ENCODE assay signal across 2 cellular contexts in the genomic region with DNA sequence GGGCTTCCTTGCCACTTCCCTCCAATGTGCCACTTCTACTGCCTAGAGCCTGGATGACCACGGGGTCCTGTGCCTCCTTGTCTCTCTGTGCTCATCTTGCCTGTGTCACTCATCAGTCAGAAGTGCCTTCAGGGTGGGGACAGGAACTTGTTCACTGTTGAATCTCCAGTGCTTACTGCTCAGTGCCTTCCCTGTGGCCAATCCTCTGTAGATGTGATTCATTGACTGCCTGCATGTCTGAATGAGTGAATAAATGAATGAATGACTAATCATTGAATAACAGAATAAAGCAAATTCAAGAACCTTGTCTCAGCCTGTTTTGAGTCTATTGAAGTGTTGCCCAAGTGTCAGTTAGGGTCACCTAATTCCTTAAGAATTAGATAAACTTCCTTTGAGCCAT.
A peak's percentile ranks its signal among the peaks of the same experiment; 100 is the strongest.
TF ChIP-seq lines count a peak whose summit lies in the region.

No MANE protein-coding gene starts in this region.

TF ChIP-seq in IMR-90, 13 proteins besides CTCF, POLR2A, EP300 and RAD21:
- TF ChIP-seq MAFK (IDR thresholded peaks at IDR 0.05; ENCODE audit: low read depth, low read length) (no peak), FOS (IDR thresholded peaks at IDR 0.05; ENCODE audit: low read depth, low read length) (no peak), SMC3 (IDR thresholded peaks at IDR 0.05; ENCODE audit: low read depth, low read length) (no peak), MXI1 (IDR thresholded peaks at IDR 0.05; ENCODE audit: borderline replicate concordance, low read depth, low read length) (no peak), CHD1 (IDR thresholded peaks at IDR 0.05; ENCODE audit: low read depth, low read length) (no peak), CEBPB (IDR thresholded peaks at IDR 0.05; ENCODE audit: low read depth, low read length) (no peak), NFE2L2 (IDR thresholded peaks at IDR 0.05; ENCODE audit: low read depth, low read length) (no peak), MAZ (IDR thresholded peaks at IDR 0.05; ENCODE audit: borderline replicate concordance, low read depth, low read length) (no peak), BHLHE40 (IDR thresholded peaks at IDR 0.05; ENCODE audit: low read depth, low read length) (no peak), RCOR1 (IDR thresholded peaks at IDR 0.05; ENCODE audit: insufficient replicate concordance, low read length) (no peak), RFX5 (IDR thresholded peaks at IDR 0.05; ENCODE audit: low read depth, low read length) (no peak)
- TF ChIP-seq, protein P1, sequence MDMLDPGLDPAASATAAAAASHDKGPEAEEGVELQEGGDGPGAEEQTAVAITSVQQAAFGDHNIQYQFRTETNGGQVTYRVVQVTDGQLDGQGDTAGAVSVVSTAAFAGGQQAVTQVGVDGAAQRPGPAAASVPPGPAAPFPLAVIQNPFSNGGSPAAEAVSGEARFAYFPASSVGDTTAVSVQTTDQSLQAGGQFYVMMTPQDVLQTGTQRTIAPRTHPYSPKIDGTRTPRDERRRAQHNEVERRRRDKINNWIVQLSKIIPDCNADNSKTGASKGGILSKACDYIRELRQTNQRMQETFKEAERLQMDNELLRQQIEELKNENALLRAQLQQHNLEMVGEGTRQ (IDR thresholded peaks at IDR 0.05; ENCODE audit: low read depth, low read length) = no peak
- TF ChIP-seq, protein P2, sequence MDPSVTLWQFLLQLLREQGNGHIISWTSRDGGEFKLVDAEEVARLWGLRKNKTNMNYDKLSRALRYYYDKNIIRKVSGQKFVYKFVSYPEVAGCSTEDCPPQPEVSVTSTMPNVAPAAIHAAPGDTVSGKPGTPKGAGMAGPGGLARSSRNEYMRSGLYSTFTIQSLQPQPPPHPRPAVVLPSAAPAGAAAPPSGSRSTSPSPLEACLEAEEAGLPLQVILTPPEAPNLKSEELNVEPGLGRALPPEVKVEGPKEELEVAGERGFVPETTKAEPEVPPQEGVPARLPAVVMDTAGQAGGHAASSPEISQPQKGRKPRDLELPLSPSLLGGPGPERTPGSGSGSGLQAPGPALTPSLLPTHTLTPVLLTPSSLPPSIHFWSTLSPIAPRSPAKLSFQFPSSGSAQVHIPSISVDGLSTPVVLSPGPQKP (IDR thresholded peaks at IDR 0.05; ENCODE audit: borderline replicate concordance, low read depth, low read length) = no peak

TF ChIP-seq in endothelial cell of umbilical vein, 7 proteins besides CTCF, POLR2A, EP300 and RAD21:
- no peak for TF ChIP-seq JUN (IDR thresholded peaks at IDR 0.05; ENCODE audit: borderline replicate concordance, insufficient read depth, insufficient read length, low read depth)
- TF ChIP-seq FOS (IDR thresholded peaks at IDR 0.05; ENCODE audit: borderline replicate concordance, insufficient read depth, low read length) = peak; percentile 72
